Comparison of ENCODE assay signal across 1 cellular context in genomic region chr12:55830601-55831406, GRCh38.
TF ChIP-seq lines count a peak whose summit lies in the region.

No MANE protein-coding gene starts in this region.

TF ChIP-seq in HEK293, 187 proteins besides CTCF, POLR2A, EP300 and RAD21 (continued from another document):
- TF ChIP-seq ZNF404 (tag by site-specific recombination; IDR thresholded peaks at IDR 0.05) (no peak), ZNF157 (tag by site-specific recombination; IDR thresholded peaks at IDR 0.05) (no peak), ZNF561 (tag by site-specific recombination; IDR thresholded peaks at IDR 0.05; ENCODE audit: borderline replicate concordance) (peak; percentile 8; the same call in 1 of the 2 replicates), ZNF623 (tag by site-specific recombination; IDR thresholded peaks at IDR 0.05) (0 out of 2 replicates have a peak, but pooled peaks have one; percentile 3), ZNF311 (tag by site-specific recombination; IDR thresholded peaks at IDR 0.05; ENCODE audit: borderline replicate concordance) (no peak), ZNF366 (tag by site-specific recombination; conservative IDR thresholded peaks at IDR 0.05) (no peak), HOXC10 (CRISPR knock-in tag; IDR thresholded peaks at IDR 0.05) (no peak), ZNF362 (tag by site-specific recombination; IDR thresholded peaks at IDR 0.05) (no peak), ZNF16 (tag by site-specific recombination; IDR thresholded peaks at IDR 0.05; ENCODE audit: low read depth) (no peak), ZNF175 (tag by site-specific recombination; IDR thresholded peaks at IDR 0.05) (no peak), ZNF221 (tag by site-specific recombination; IDR thresholded peaks at IDR 0.05; ENCODE audit: borderline replicate concordance) (no peak), YY1 (tag by site-specific recombination; IDR thresholded peaks at IDR 0.05) (no peak), ZBTB11 (tag by site-specific recombination; conservative IDR thresholded peaks at IDR 0.05; ENCODE audit: low read depth) (no peak; the same call in 1 of the 2 replicates), ZNF677 (tag by site-specific recombination; IDR thresholded peaks at IDR 0.05) (no peak), KLF8 (tag by site-specific recombination; IDR thresholded peaks at IDR 0.05) (peak; percentile 75), TRIM28 (IDR thresholded peaks at IDR 0.05; ENCODE audit: borderline replicate concordance, low read length) (no peak; the same call in 1 of the 2 replicates), SALL2 (tag by site-specific recombination; IDR thresholded peaks at IDR 0.05; ENCODE audit: borderline replicate concordance) (no peak), ZNF140 (tag by site-specific recombination; IDR thresholded peaks at IDR 0.05) (no peak), SETDB1 (IDR thresholded peaks at IDR 0.05; ENCODE audit: insufficient read length, low read length) (no peak), MEIS1 (CRISPR knock-in tag; IDR thresholded peaks at IDR 0.05; ENCODE audit: borderline replicate concordance) (no peak), ZNF660 (tag by site-specific recombination; IDR thresholded peaks at IDR 0.05) (no peak; the same call in 1 of the 2 replicates), ZBTB1 (tag by site-specific recombination; IDR thresholded peaks at IDR 0.05) (no peak), ZNF621 (tag by site-specific recombination; IDR thresholded peaks at IDR 0.05) (no peak), ZNF19 (tag by site-specific recombination; IDR thresholded peaks at IDR 0.05; ENCODE audit: low read depth) (no peak), ZNF701 (tag by site-specific recombination; IDR thresholded peaks at IDR 0.05) (no peak), ZNF571 (tag by site-specific recombination; IDR thresholded peaks at IDR 0.05) (no peak), ZNF837 (tag by site-specific recombination; IDR thresholded peaks at IDR 0.05) (no peak), ZNF24 (tag by site-specific recombination; IDR thresholded peaks at IDR 0.05) (peak; percentile 54), ZNF654 (tag by site-specific recombination; IDR thresholded peaks at IDR 0.05; ENCODE audit: low read depth) (no peak), ZNF132 (tag by site-specific recombination; IDR thresholded peaks at IDR 0.05; ENCODE audit: borderline replicate concordance) (no peak), ZBTB8A (tag by site-specific recombination; IDR thresholded peaks at IDR 0.05) (0 out of 2 replicates have a peak, but pooled peaks have one; percentile 39), ZNF704 (tag by site-specific recombination; IDR thresholded peaks at IDR 0.05) (no peak), ZNF560 (tag by site-specific recombination; IDR thresholded peaks at IDR 0.05; ENCODE audit: borderline replicate concordance) (no peak), ZNF184 (tag by site-specific recombination; IDR thresholded peaks at IDR 0.05) (0 out of 2 replicates have a peak, but pooled peaks have one; percentile 40), ZNF292 (tag by site-specific recombination; IDR thresholded peaks at IDR 0.05; ENCODE audit: borderline replicate concordance, low read depth) (no peak), ZNF423 (tag by site-specific recombination; IDR thresholded peaks at IDR 0.05) (no peak), ZNF629 (tag by site-specific recombination; IDR thresholded peaks at IDR 0.05) (peak; percentile 97), ZNF223 (tag by site-specific recombination; IDR thresholded peaks at IDR 0.05) (no peak), ZNF48 (tag by site-specific recombination; IDR thresholded peaks at IDR 0.05) (no peak), PRDM1 (tag by site-specific recombination; IDR thresholded peaks at IDR 0.05) (peak; percentile 34; the same call in 1 of the 2 replicates), ZBTB48 (tag by site-specific recombination; IDR thresholded peaks at IDR 0.05) (no peak; the same call in 1 of the 2 replicates), GLIS1 (tag by site-specific recombination; IDR thresholded peaks at IDR 0.05) (no peak; the same call in none of the 2 replicates), ZBTB6 (tag by site-specific recombination; IDR thresholded peaks at IDR 0.05) (no peak), ZNF785 (tag by site-specific recombination; IDR thresholded peaks at IDR 0.05) (0 out of 2 replicates have a peak, but pooled peaks have one; percentile 29), ZNF214 (tag by site-specific recombination; IDR thresholded peaks at IDR 0.05; ENCODE audit: borderline replicate concordance) (no peak), ZNF692 (tag by site-specific recombination; IDR thresholded peaks at IDR 0.05) (no peak), ZBTB10 (tag by site-specific recombination; IDR thresholded peaks at IDR 0.05) (peak; percentile 98), ZSCAN18 (tag by site-specific recombination; IDR thresholded peaks at IDR 0.05) (0 out of 2 replicates have a peak, but pooled peaks have one; percentile 17), ZBTB7A (tag by site-specific recombination; IDR thresholded peaks at IDR 0.05; ENCODE audit: low read depth) (peak; percentile 96), ZXDB (tag by site-specific recombination; IDR thresholded peaks at IDR 0.05) (peak; percentile 66), ZNF529 (tag by site-specific recombination; IDR thresholded peaks at IDR 0.05; ENCODE audit: insufficient replicate concordance) (no peak), HOXD13 (CRISPR knock-in tag; IDR thresholded peaks at IDR 0.05; ENCODE audit: borderline replicate concordance) (no peak)
